In genomic region chr2:208072250-208072892, GRCh38 we compare ENCODE assay signal across 8 cellular contexts. TPM values are rescaled to one million over a fixed set of nuclear protein-coding genes. Genes with fewer than 3 reads are reported as not detected.
DNase-seq lines count a peak whose midpoint lies in the region; ATAC-seq and TF ChIP-seq lines count a peak whose summit lies in the region.

No MANE protein-coding gene starts in this region.

- no peak overlapping the region for H3K4me2 ChIP-seq in osteoblast (ENCODE audit: insufficient read depth, low read length)

- no peaks in the 10 kb centered on the region for H3K9me3 Mint-ChIP-seq in activated T-helper 1 cell treated with anti-CD3 and anti-CD28 coated beads, Interleukin-12 subunit alpha, Interleukin-12 subunit beta, Interleukin-2, Interleukin-4 antibody, amounts not matched to agents 30 ng/mL and 10 ng/mL and 1 ng/mL, durations not matched to agents 14 hours and 24 hours and 36 hours

- H3K27ac ChIP-seq in Peyer's patch (no peak overlapping the region), osteoblast (ENCODE audit: low read depth, low read length) (no peak overlapping the region), upper lobe of left lung (no peak overlapping the region)

- no peak overlapping the region for H3K4me3 Mint-ChIP-seq in activated T-helper 1 cell treated with anti-CD3 and anti-CD28 coated beads, Interleukin-12 subunit alpha, Interleukin-12 subunit beta, Interleukin-2, Interleukin-4 antibody, amounts not matched to agents 30 ng/mL and 10 ng/mL and 1 ng/mL, durations not matched to agents 14 hours and 24 hours and 36 hours

- H2AFZ ChIP-seq in osteoblast (ENCODE audit: low read length) = no peak overlapping the region

- H3K27me3 Mint-ChIP-seq in activated T-helper 1 cell treated with anti-CD3 and anti-CD28 coated beads, Interleukin-12 subunit alpha, Interleukin-12 subunit beta, Interleukin-2, Interleukin-4 antibody, amounts not matched to agents 30 ng/mL and 10 ng/mL and 1 ng/mL, durations not matched to agents 14 hours and 24 hours and 36 hours (ENCODE audit: insufficient read depth) = peaks cover 5% of the 10 kb centered on the region

- DNase-seq in DMS153 (lab: John Stamatoyannopoulos, UW) = peak; percentile 31
- peak; percentile 63 for DNase-seq in HuH-7 (ENCODE audit: low spot score)
- peak in 2 of 3 donors; percentile 47 to 85 for DNase-seq in Peyer's patch
- DNase-seq in activated T-helper 1 cell treated with anti-CD3 and anti-CD28 coated beads, Interleukin-12 subunit alpha, Interleukin-12 subunit beta, Interleukin-2, Interleukin-4 antibody, amounts not matched to agents 30 ng/mL and 10 ng/mL and 1 ng/mL, durations not matched to agents 14 hours and 24 hours and 36 hours (ENCODE audit: low spot score) = peak; percentile 19
- DNase-seq in fibroblast of villous mesenchyme (ENCODE audit: low read depth) = peak; percentile 69
- peak; percentile 87 for DNase-seq in osteoblast (ENCODE audit: insufficient read length, low spot score, missing footprints)
- peak in 1 of 2 donors; percentile 69 for DNase-seq in upper lobe of left lung

- no peaks in the 10 kb centered on the region for H3K36me3 Mint-ChIP-seq in activated T-helper 1 cell treated with anti-CD3 and anti-CD28 coated beads, Interleukin-12 subunit alpha, Interleukin-12 subunit beta, Interleukin-2, Interleukin-4 antibody, amounts not matched to agents 30 ng/mL and 10 ng/mL and 1 ng/mL, durations not matched to agents 14 hours and 24 hours and 36 hours (ENCODE audit: low read depth)

- no peaks in the 10 kb centered on the region for H3K4me1 ChIP-seq in Peyer's patch
- no peaks in the 10 kb centered on the region for H3K4me1 ChIP-seq in osteoblast (ENCODE audit: insufficient read depth, low read length)
- no peaks in the 10 kb centered on the region for H3K4me1 ChIP-seq in upper lobe of left lung

- H3K4me1 Mint-ChIP-seq in activated T-helper 1 cell treated with anti-CD3 and anti-CD28 coated beads, Interleukin-12 subunit alpha, Interleukin-12 subunit beta, Interleukin-2, Interleukin-4 antibody, amounts not matched to agents 30 ng/mL and 10 ng/mL and 1 ng/mL, durations not matched to agents 14 hours and 24 hours and 36 hours (ENCODE audit: low read depth) = no peaks in the 10 kb centered on the region

- H3K4me3 ChIP-seq in Peyer's patch (no peak overlapping the region), fibroblast of villous mesenchyme (ENCODE audit: low read depth, low read length) (no peak overlapping the region), osteoblast (ENCODE audit: insufficient read depth, low read length) (no peak overlapping the region), upper lobe of left lung (no peak overlapping the region)

- WGBS in upper lobe of left lung, 2 donors = 26% methylated on average over 9 of the region's 9 CpGs

- no peaks in the 10 kb centered on the region for H3K36me3 ChIP-seq in Peyer's patch
- H3K36me3 ChIP-seq in osteoblast (ENCODE audit: insufficient read depth, low read length) = no peaks in the 10 kb centered on the region
- no peaks in the 10 kb centered on the region for H3K36me3 ChIP-seq in upper lobe of left lung

- no peak overlapping the region for H3K27ac Mint-ChIP-seq in activated T-helper 1 cell treated with anti-CD3 and anti-CD28 coated beads, Interleukin-12 subunit alpha, Interleukin-12 subunit beta, Interleukin-2, Interleukin-4 antibody, amounts not matched to agents 30 ng/mL and 10 ng/mL and 1 ng/mL, durations not matched to agents 14 hours and 24 hours and 36 hours

- TF ChIP-seq EP300 in upper lobe of left lung (IDR thresholded peaks at IDR 0.05) = no peak

- peak; percentile 91 for ATAC-seq in GM21390 (IDR thresholded peaks at IDR 0.05; ENCODE audit: unreplicated experiment)
- ATAC-seq in upper lobe of left lung (ENCODE audit: low FRiP score in 2 of 2) = peak; percentile 69 to 82

- H3K27me3 ChIP-seq in Peyer's patch (no peaks in the 10 kb centered on the region), osteoblast (ENCODE audit: insufficient read depth, low read length) (peaks cover 9% of the 10 kb centered on the region), upper lobe of left lung (no peaks in the 10 kb centered on the region)

- peak; percentile 20 to 87 (median 76) for TF ChIP-seq CTCF in Peyer's patch (IDR thresholded peaks at IDR 0.05)
- peak; percentile 44 for TF ChIP-seq CTCF in fibroblast of villous mesenchyme (IDR thresholded peaks at IDR 0.05; ENCODE audit: insufficient read depth, low read depth, low read length)
- TF ChIP-seq CTCF in osteoblast (IDR thresholded peaks at IDR 0.05; ENCODE audit: extremely low read depth, low read depth, low read length) = peak; percentile 90
- peak; percentile 62 to 73 (median 68) for TF ChIP-seq CTCF in upper lobe of left lung (IDR thresholded peaks at IDR 0.05)

- intact Hi-C loops in activated T-helper 1 cell treated with anti-CD3 and anti-CD28 coated beads, Interleukin-12 subunit alpha, Interleukin-12 subunit beta, Interleukin-2, Interleukin-4 antibody, amounts not matched to agents 30 ng/mL and 10 ng/mL and 1 ng/mL, durations not matched to agents 14 hours and 24 hours and 36 hours (cut with micrococcal nuclease) = loop anchor here (1.0 kb wide), 3 partner anchors 32 to 1379 kb away; no protein-coding TSS in a partner anchor

- no peaks in the 10 kb centered on the region for H4K20me1 ChIP-seq in osteoblast (ENCODE audit: insufficient read depth, low read length)

- H3K9me3 ChIP-seq in Peyer's patch = no peaks in the 10 kb centered on the region
- no peaks in the 10 kb centered on the region for H3K9me3 ChIP-seq in osteoblast (ENCODE audit: low read depth, low read length)
- no peaks in the 10 kb centered on the region for H3K9me3 ChIP-seq in upper lobe of left lung

- H3K79me2 ChIP-seq in osteoblast (ENCODE audit: insufficient read depth, low read length) = no peaks in the 10 kb centered on the region

- no peak for TF ChIP-seq POLR2A in Peyer's patch (IDR thresholded peaks at IDR 0.05)
- no peak for TF ChIP-seq POLR2A in upper lobe of left lung (IDR thresholded peaks at IDR 0.05)

RNA-seq across cellular contexts. Expression of gene PLEKHM3, which starts 47.0 kb away (rescaled TPM):
- total RNA-seq in Peyer's patch (10 to 100 TPM; 14.4 to 45.4 (median 22.7) TPM), fibroblast of villous mesenchyme (10.6 and 13.8 TPM in 2 replicates), osteoblast (23.3 and 23.5 TPM in 2 replicates), upper lobe of left lung (10 to 100 TPM; 16.4 to 56.3 (median 28.6) TPM)
- 6.4 and 7.3 TPM in 2 replicates for total RNA-seq in activated T-helper 1 cell treated with anti-CD3 and anti-CD28 coated beads, Interleukin-12 subunit alpha, Interleukin-12 subunit beta, Interleukin-2, Interleukin-4 antibody, amounts not matched to agents 30 ng/mL and 10 ng/mL and 1 ng/mL, durations not matched to agents 14 hours and 24 hours and 36 hours

RNA-seq across cellular contexts. Expression of gene CRYGD, which starts 52.0 kb away (rescaled TPM):
- total RNA-seq in Peyer's patch (not detected), fibroblast of villous mesenchyme (not detected in 2 replicates), osteoblast (not detected in 2 replicates), upper lobe of left lung (not detected)
- not detected in 2 replicates for total RNA-seq in activated T-helper 1 cell treated with anti-CD3 and anti-CD28 coated beads, Interleukin-12 subunit alpha, Interleukin-12 subunit beta, Interleukin-2, Interleukin-4 antibody, amounts not matched to agents 30 ng/mL and 10 ng/mL and 1 ng/mL, durations not matched to agents 14 hours and 24 hours and 36 hours

RNA-seq across cellular contexts. Expression of gene CRYGC, which starts 57.3 kb away (rescaled TPM):
- total RNA-seq in Peyer's patch (not detected), fibroblast of villous mesenchyme (not detected in 2 replicates), osteoblast (not detected in 2 replicates), upper lobe of left lung (not detected)
- not detected in 2 replicates for total RNA-seq in activated T-helper 1 cell treated with anti-CD3 and anti-CD28 coated beads, Interleukin-12 subunit alpha, Interleukin-12 subunit beta, Interleukin-2, Interleukin-4 antibody, amounts not matched to agents 30 ng/mL and 10 ng/mL and 1 ng/mL, durations not matched to agents 14 hours and 24 hours and 36 hours
